In genomic region chr21:44802396-44803153, GRCh38 we compare ENCODE assay signal across 1 cellular context.
A peak's percentile ranks its signal among the peaks of the same experiment; 100 is the strongest.
TF ChIP-seq lines count a peak whose summit lies in the region.

No MANE protein-coding gene starts in this region.

TF ChIP-seq in HepG2, 621 proteins besides CTCF, POLR2A, EP300 and RAD21 (continued from another document and continues in another):
- TF ChIP-seq ZNF34 (CRISPR knock-in tag; IDR thresholded peaks at IDR 0.05; ENCODE audit: borderline replicate concordance) (0 out of 2 replicates have a peak, but pooled peaks have one; percentile 55), MTF2 (CRISPR knock-in tag; IDR thresholded peaks at IDR 0.05; ENCODE audit: borderline replicate concordance) (no peak), ZNF333 (CRISPR knock-in tag; IDR thresholded peaks at IDR 0.05; ENCODE audit: borderline replicate concordance) (no peak), ZNF430 (CRISPR knock-in tag; IDR thresholded peaks at IDR 0.05) (no peak), HDAC1 (CRISPR knock-in tag; IDR thresholded peaks at IDR 0.05) (peak; percentile 63), ZNF530 (CRISPR knock-in tag; IDR thresholded peaks at IDR 0.05; ENCODE audit: low read depth) (no peak), ZNF83 (CRISPR knock-in tag; IDR thresholded peaks at IDR 0.05; ENCODE audit: borderline replicate concordance) (no peak), SP5 (CRISPR knock-in tag; IDR thresholded peaks at IDR 0.05; ENCODE audit: borderline replicate concordance, low read depth) (peak; percentile 77), LCORL (IDR thresholded peaks at IDR 0.05) (no peak), LCORL (CRISPR knock-in tag; IDR thresholded peaks at IDR 0.05) (peak; percentile 66), SRY (CRISPR knock-in tag; IDR thresholded peaks at IDR 0.05) (no peak), GLI4 (CRISPR knock-in tag; IDR thresholded peaks at IDR 0.05; ENCODE audit: borderline replicate concordance) (no peak), MEIS1 (CRISPR knock-in tag; IDR thresholded peaks at IDR 0.05; ENCODE audit: borderline replicate concordance) (0 out of 2 replicates have a peak, but pooled peaks have one; percentile 14), SMARCC2 (IDR thresholded peaks at IDR 0.05) (no peak), ZNF616 (CRISPR knock-in tag; IDR thresholded peaks at IDR 0.05; ENCODE audit: low read depth) (no peak), BORCS8-MEF2B (CRISPR knock-in tag; IDR thresholded peaks at IDR 0.05) (no peak), JUNB (CRISPR knock-in tag; IDR thresholded peaks at IDR 0.05; ENCODE audit: borderline replicate concordance) (no peak), ARID5B (CRISPR knock-in tag; IDR thresholded peaks at IDR 0.05) (peak; percentile 34; the same call in 1 of the 2 replicates), PATZ1 (CRISPR knock-in tag; IDR thresholded peaks at IDR 0.05) (peak; percentile 16; the same call in 1 of the 2 replicates), TRIM24 (CRISPR knock-in tag; IDR thresholded peaks at IDR 0.05) (no peak), TAF1 (CRISPR knock-in tag; IDR thresholded peaks at IDR 0.05) (no peak), ZC3H13 (CRISPR knock-in tag; IDR thresholded peaks at IDR 0.05) (no peak), ZNF772 (CRISPR knock-in tag; IDR thresholded peaks at IDR 0.05) (no peak), ZBTB37 (CRISPR knock-in tag; IDR thresholded peaks at IDR 0.05) (no peak), RFXANK (CRISPR knock-in tag; IDR thresholded peaks at IDR 0.05) (no peak), NFYB (CRISPR knock-in tag; IDR thresholded peaks at IDR 0.05) (no peak), ZSCAN29 (CRISPR knock-in tag; conservative IDR thresholded peaks at IDR 0.05) (0 out of 2 replicates have a peak, but pooled peaks have one; percentile 22), FOXP1 (IDR thresholded peaks at IDR 0.05) (no peak), FOXP1 (CRISPR knock-in tag; IDR thresholded peaks at IDR 0.05) (no peak), MIER2 (CRISPR knock-in tag; IDR thresholded peaks at IDR 0.05) (no peak), TEAD3 (CRISPR knock-in tag; optimal IDR thresholded peaks at IDR 0.05; ENCODE audit: borderline replicate concordance) (no peak), KMT2A (CRISPR knock-in tag; IDR thresholded peaks at IDR 0.05) (no peak; the same call in 1 of the 2 replicates), ZNF549 (CRISPR knock-in tag; IDR thresholded peaks at IDR 0.05) (no peak), GLMP (CRISPR knock-in tag; IDR thresholded peaks at IDR 0.05; ENCODE audit: borderline replicate concordance) (no peak), CEBPB (IDR thresholded peaks at IDR 0.05; ENCODE audit: borderline replicate concordance, low read depth, low read length) (no peak), MZF1 (CRISPR knock-in tag; IDR thresholded peaks at IDR 0.05; ENCODE audit: borderline replicate concordance) (no peak), DDIT3 (CRISPR knock-in tag; IDR thresholded peaks at IDR 0.05) (no peak), SRSF1 (optimal IDR thresholded peaks at IDR 0.05; ENCODE audit: low read depth, low read length) (no peak), PITX1 (CRISPR knock-in tag; IDR thresholded peaks at IDR 0.05) (0 out of 2 replicates have a peak, but pooled peaks have one; percentile 38), DPF2 (CRISPR knock-in tag; IDR thresholded peaks at IDR 0.05; ENCODE audit: borderline replicate concordance, low read depth) (no peak), ZKSCAN5 (CRISPR knock-in tag; IDR thresholded peaks at IDR 0.05) (no peak), KDM2A (CRISPR knock-in tag; IDR thresholded peaks at IDR 0.05; ENCODE audit: borderline replicate concordance, low read depth) (0 out of 2 replicates have a peak, but pooled peaks have one; percentile 45), ZFP36L1 (CRISPR knock-in tag; IDR thresholded peaks at IDR 0.05) (peak; percentile 50; the same call in 1 of the 2 replicates), XBP1 (CRISPR knock-in tag; IDR thresholded peaks at IDR 0.05) (no peak), TFE3 (CRISPR knock-in tag; IDR thresholded peaks at IDR 0.05) (0 out of 2 replicates have a peak, but pooled peaks have one; percentile 51), SP2 (CRISPR knock-in tag; IDR thresholded peaks at IDR 0.05) (no peak), HBP1 (CRISPR knock-in tag; IDR thresholded peaks at IDR 0.05; ENCODE audit: low read depth) (peak; percentile 64; the same call in 1 of the 2 replicates), NAIF1 (CRISPR knock-in tag; IDR thresholded peaks at IDR 0.05; ENCODE audit: borderline replicate concordance) (no peak), STAT6 (CRISPR knock-in tag; IDR thresholded peaks at IDR 0.05; ENCODE audit: borderline replicate concordance) (no peak), XRCC5 (optimal IDR thresholded peaks at IDR 0.05; ENCODE audit: low read length) (peak; percentile 5), ZNF441 (CRISPR knock-in tag; IDR thresholded peaks at IDR 0.05; ENCODE audit: borderline replicate concordance) (peak; percentile 69; the same call in 1 of the 2 replicates), MAZ (IDR thresholded peaks at IDR 0.05; ENCODE audit: borderline replicate concordance, low read depth, low read length) (0 out of 2 replicates have a peak, but pooled peaks have one; percentile 28), MAZ (CRISPR knock-in tag; IDR thresholded peaks at IDR 0.05; ENCODE audit: low read depth) (no peak), MEIS2 (CRISPR knock-in tag; IDR thresholded peaks at IDR 0.05) (0 out of 2 replicates have a peak, but pooled peaks have one; percentile 48), TBX2 (CRISPR knock-in tag; IDR thresholded peaks at IDR 0.05; ENCODE audit: borderline replicate concordance) (no peak), NFE2L1 (CRISPR knock-in tag; IDR thresholded peaks at IDR 0.05; ENCODE audit: borderline replicate concordance) (no peak), MXD1 (CRISPR knock-in tag; IDR thresholded peaks at IDR 0.05) (no peak), ZNF766 (CRISPR knock-in tag; IDR thresholded peaks at IDR 0.05; ENCODE audit: borderline replicate concordance) (peak; percentile 67; the same call in 1 of the 2 replicates), ZNF33A (CRISPR knock-in tag; IDR thresholded peaks at IDR 0.05; ENCODE audit: borderline replicate concordance) (no peak), NFRKB (IDR thresholded peaks at IDR 0.05) (no peak)
